8 cellular contexts compared by ENCODE assay signal in genomic region chr5:91383956-91384300, GRCh38. TPM values are rescaled to one million over a fixed set of nuclear protein-coding genes. Genes with fewer than 3 reads are reported as not detected.
DNase-seq lines count a peak whose midpoint lies in the region; ATAC-seq and TF ChIP-seq lines count a peak whose summit lies in the region.

No MANE protein-coding gene starts in this region.

- no peak overlapping the region for H4K12ac ChIP-seq in trophoblast cell (ENCODE audit: low read depth, low read length)

- peak overlapping the region; percentile 92 for H3K4me2 ChIP-seq in BLaER1
- H3K4me2 ChIP-seq in trophoblast cell (ENCODE audit: low read length), result peak overlapping the region; percentile 98

- H2BK120ac ChIP-seq in trophoblast cell (ENCODE audit: insufficient read depth, low read length, poor library complexity), result peak overlapping the region; percentile 90

- ATAC-seq in foreskin keratinocyte (no peak), HG02884 (IDR thresholded peaks at IDR 0.05; ENCODE audit: unreplicated experiment) (no peak), HG03135 (IDR thresholded peaks at IDR 0.05; ENCODE audit: unreplicated experiment) (no peak), GM19324 (IDR thresholded peaks at IDR 0.05; ENCODE audit: low FRiP score, unreplicated experiment) (no peak)

- H3K79me2 ChIP-seq in trophoblast cell (ENCODE audit: control insufficient read depth, insufficient read depth, low read length, poor library complexity), result peaks cover 7% of the 10 kb centered on the region

- H4K8ac ChIP-seq in trophoblast cell (ENCODE audit: low read depth, low read length), result peak overlapping the region; percentile 91

- no peak overlapping the region for H3K23ac ChIP-seq in trophoblast cell (ENCODE audit: low read length)

- H4K20me1 ChIP-seq in BLaER1, result no peaks in the 10 kb centered on the region

- peak overlapping the region; percentile 77 for H2BK5ac ChIP-seq in trophoblast cell (ENCODE audit: low read depth, low read length, poor library complexity)

- H3K14ac ChIP-seq in trophoblast cell (ENCODE audit: low read length), result peak overlapping the region; percentile 43

- H3K79me1 ChIP-seq in trophoblast cell (ENCODE audit: low read length), result peaks cover 10% of the 10 kb centered on the region

- peaks cover 12% of the 10 kb centered on the region for H3K4me1 ChIP-seq in BLaER1
- peaks cover 6% of the 10 kb centered on the region; the same call in 1 of the 2 replicates for H3K4me1 ChIP-seq in HEK293 (ENCODE audit: control insufficient read depth, insufficient read depth, low read length)
- peaks cover 8% of the 10 kb centered on the region for H3K4me1 ChIP-seq in foreskin keratinocyte
- H3K4me1 ChIP-seq in trophoblast cell (ENCODE audit: control insufficient read depth in 1 of 2, insufficient read depth in 2 of 2, low read length in 2 of 2), result no peaks in the 10 kb centered on the region

- no peaks in the 10 kb centered on the region for H3K36me3 ChIP-seq in BLaER1
- H3K36me3 ChIP-seq in HEK293 (ENCODE audit: control insufficient read depth in 2 of 2, insufficient read depth in 1 of 2, low read length in 2 of 2), result no peaks in the 10 kb centered on the region
- peaks cover 16% of the 10 kb centered on the region for H3K36me3 ChIP-seq in WERI-Rb-1
- H3K36me3 ChIP-seq in trophoblast cell (ENCODE audit: control insufficient read depth in 1 of 2, insufficient read depth in 2 of 2, low read length in 2 of 2), result no peaks in the 10 kb centered on the region

- H3K18ac ChIP-seq in trophoblast cell (ENCODE audit: low read length), result no peak overlapping the region

- H3K27ac ChIP-seq in BLaER1 (peak overlapping the region; percentile 95), HEK293 (ENCODE audit: extremely low read depth, low read depth, low read length) (peak overlapping the region; percentile 71), WERI-Rb-1 (peak overlapping the region; percentile 98), foreskin keratinocyte (peak overlapping the region; percentile 94), trophoblast cell (ENCODE audit: low read depth, low read length) (peak overlapping the region; percentile 91)

- H2BK12ac ChIP-seq in trophoblast cell (ENCODE audit: low read length), result no peak overlapping the region

- WGBS in trophoblast cell (ENCODE audit: extremely low coverage, insufficient coverage, insufficient read length), result no CpG with 5 or more reads among the region's 7 CpGs

- H2AFZ ChIP-seq in trophoblast cell (ENCODE audit: insufficient read depth, low read length, poor library complexity), result no peak overlapping the region

- no peak overlapping the region for H3K4ac ChIP-seq in trophoblast cell (ENCODE audit: low read depth, low read length)

- POLR2A ChIA-PET in HEK293 (lab: Yijun Ruan, JAX), result interaction anchor here (0.7 to 2.5 kb wide), 10 partner anchors 11 to 974 kb away, joined by 3 to 13 read pairs (median 4); partner anchors contain the start of gene CETN3

- H3K4me3 ChIP-seq in BLaER1 (peak overlapping the region; percentile 90), HEK293 (ENCODE audit: low read depth, low read length) (peak overlapping the region; percentile 72), WERI-Rb-1 (ENCODE audit: low read depth, low read length) (peak overlapping the region; percentile 75), trophoblast cell (ENCODE audit: low read depth, low read length) (no peak overlapping the region)

- no peaks in the 10 kb centered on the region for H3K27me3 ChIP-seq in BLaER1
- no peaks in the 10 kb centered on the region for H3K27me3 ChIP-seq in WERI-Rb-1 (ENCODE audit: insufficient read depth, low read depth, severe bottlenecking)
- H3K27me3 ChIP-seq in foreskin keratinocyte, result no peaks in the 10 kb centered on the region
- H3K27me3 ChIP-seq in trophoblast cell (ENCODE audit: insufficient read depth, low read length), result no peaks in the 10 kb centered on the region

- CTCF ChIA-PET in HEK293 (lab: Yijun Ruan, JAX), result interaction anchor here (0.6 to 5.3 kb wide), 40 partner anchors 9 to 770 kb away, joined by 3 to 98 read pairs (median 6); no protein-coding TSS in a partner anchor

- DNase-seq in WERI-Rb-1 (peak; percentile 25), foreskin keratinocyte (no peak), trophoblast cell (no peak)

- peak overlapping the region; percentile 84 for H4K91ac ChIP-seq in trophoblast cell (ENCODE audit: low read depth, low read length)

- TF ChIP-seq CTCF in HEK293 (tag by site-specific recombination; IDR thresholded peaks at IDR 0.05), result no peak
- no peak for TF ChIP-seq CTCF in WERI-Rb-1 (IDR thresholded peaks at IDR 0.05; ENCODE audit: low read depth, low read length)
- TF ChIP-seq CTCF in foreskin keratinocyte (conservative IDR thresholded peaks at IDR 0.05), result no peak

- H3K9ac ChIP-seq in BLaER1 (peak overlapping the region; percentile 89), trophoblast cell (ENCODE audit: low read length) (peak overlapping the region; percentile 86)

- no peaks in the 10 kb centered on the region for H3K9me3 ChIP-seq in BLaER1
- H3K9me3 ChIP-seq in HEK293 (ENCODE audit: control insufficient read depth, insufficient read depth, low read depth, low read length), result no peaks in the 10 kb centered on the region
- no peaks in the 10 kb centered on the region for H3K9me3 ChIP-seq in WERI-Rb-1 (ENCODE audit: severe bottlenecking)
- H3K9me3 ChIP-seq in trophoblast cell (ENCODE audit: insufficient read depth, low read depth, low read length), result no peaks in the 10 kb centered on the region

- H2AK5ac ChIP-seq in trophoblast cell (ENCODE audit: low read length), result no peak overlapping the region

TF ChIP-seq in HEK293, 187 proteins besides CTCF, POLR2A, EP300 and RAD21:
- TF ChIP-seq ZNF121 (tag by site-specific recombination; IDR thresholded peaks at IDR 0.05) (no peak), ZNF366 (tag by site-specific recombination; conservative IDR thresholded peaks at IDR 0.05) (0 out of 2 replicates have a peak, but pooled peaks have one; percentile 28), ZBTB17 (tag by site-specific recombination; IDR thresholded peaks at IDR 0.05) (peak; percentile 63; the same call in 1 of the 2 replicates), PRDM6 (tag by site-specific recombination; IDR thresholded peaks at IDR 0.05) (peak; percentile 17; the same call in 1 of the 2 replicates), KLF9 (tag by site-specific recombination; IDR thresholded peaks at IDR 0.05; ENCODE audit: low read depth) (no peak), TSHZ1 (tag by site-specific recombination; IDR thresholded peaks at IDR 0.05; ENCODE audit: borderline replicate concordance) (no peak)
TF ChIP-seq in HEK293: peak in this region for 3.

RNA-seq across cellular contexts. Expression of gene ARRDC3, which starts 0.8 kb away (rescaled TPM):
- total RNA-seq in foreskin keratinocyte, result 8.1 and 9.8 TPM in 2 replicates
- 1.6 and 2.6 TPM in 2 replicates for polyA plus RNA-seq in foreskin keratinocyte
- 40.6 and 42.0 TPM in 2 replicates for polyA plus RNA-seq in trophoblast cell (2013)
